In genomic region chr6:161302949-161303348, GRCh38 we compare ENCODE assay signal across 25 cellular contexts.
"Had no signal": no experiment of that assay in that cellular context is flagged by ENCODE, and none has a peak within 500 bp of the region (broad histone marks: within the 10 kb centered on the region; RNA-seq: fewer than 3 reads in every experiment).

No MANE protein-coding gene starts in this region.

- ATAC-seq: activated CD4-positive, alpha-beta T cell treated with anti-CD3 and anti-CD28 coated beads for 36 hours; T-cell had no signal

- H3K36me3 ChIP-seq: WERI-Rb-1 had no signal

- H3K27ac ChIP-seq: SK-N-MC, WERI-Rb-1 had no signal

- DNase-seq: activated CD4-positive, alpha-beta memory T cell treated with anti-CD3 and anti-CD28 coated beads, Interleukin-2, amount 10 ng/mL, durations not matched to agents 7 days and 5 days; activated CD4-positive, alpha-beta T cell treated with anti-CD3 and anti-CD28 coated beads for 36 hours; activated CD4-positive, alpha-beta T cell treated with anti-CD3 and anti-CD28 coated beads, Interleukin-2, amount 50 U/mL, for 1 hour; activated gamma-delta T cell; activated naive CD4-positive, alpha-beta T cell treated with anti-CD3 and anti-CD28 coated beads for 36 hours; activated T-cell treated with anti-CD3 and anti-CD28 coated beads for 4 hours; activated T-cell treated with anti-CD3 and anti-CD28 coated beads, Interleukin-2, amount 50 U/mL, for 48 hours; caudate nucleus; Kasumi-1; KBM-7; NCI-H1048; NCI-H146; NCI-H187 treated with DMSO at 0.1 percent for 48 hours; NCI-H2081 treated with DMSO at 0.1 percent for 48 hours; NCI-H2171; NCI-H2227 treated with DMSO at 0.1 percent for 48 hours; NCI-H510A; NCI-H526 treated with DMSO at 0.1 percent for 48 hours; NCI-H82; NK-92 treated with Interleukin-12 subunit alpha and Interleukin-12 subunit beta, amount 100 ng/mL, for 24 hours; SIG-M5; T-cell; WERI-Rb-1 had no signal

- FAIRE-seq: RCC 7860 had no signal

- H3K4me3 ChIP-seq: SK-N-MC had no signal
